13 cellular contexts compared by ENCODE assay signal in genomic region chr2:239315308-239315707, GRCh38.
DNase-seq lines count a peak whose midpoint lies in the region; ATAC-seq and TF ChIP-seq lines count a peak whose summit lies in the region.
"Had no signal": no experiment of that assay in that cellular context is flagged by ENCODE, and none has a peak within 500 bp of the region (broad histone marks: within the 10 kb centered on the region; RNA-seq: fewer than 3 reads in every experiment).

No MANE protein-coding gene starts in this region.

- CTCF ChIA-PET in activated CD8-positive, alpha-beta memory T cell treated with anti-CD3 and anti-CD28 coated beads, Interleukin-2, amount 10 ng/mL, durations not matched to agents 7 days and 5 days (lab: Charles Lee) = interaction anchor here (0.8 to 1.4 kb wide), 2 partner anchors 11 to 15 kb away, joined by 3 to 4 read pairs; no protein-coding TSS in a partner anchor

- peaks cover 12% of the 10 kb centered on the region for H3K36me3 Mint-ChIP-seq in activated CD8-positive, alpha-beta memory T cell treated with anti-CD3 and anti-CD28 coated beads, Interleukin-2, amount 10 ng/mL, durations not matched to agents 7 days and 5 days

- DNase-seq in activated CD8-positive, alpha-beta memory T cell treated with anti-CD3 and anti-CD28 coated beads, Interleukin-2, amount 10 ng/mL, durations not matched to agents 7 days and 5 days = peak; percentile 48
- DNase-seq in activated CD8-positive, alpha-beta memory T cell treated with anti-CD3 and anti-CD28 coated beads, Interleukin-2, amount 50 U/mL, for 48 hours = no peak
- DNase-seq in mesenchymal stem cell (no peak), vagina (ENCODE audit: extremely low spot score in 2 of 2) (no peak), cerebellar nuclear complex (lab: John Stamatoyannopoulos, UW) (no peak), mesendoderm (no peak)
- DNase-seq: activated naive CD8-positive, alpha-beta T cell treated with anti-CD3 and anti-CD28 coated beads, Interleukin-2, amount 10 ng/mL, durations not matched to agents 7 days and 5 days; GDM1; NCI-H1417 treated with DMSO at 0.1 percent for 48 hours; stimulated activated CD4-positive, alpha-beta T cell treated with anti-CD3 and anti-CD28 coated beads, Interleukin-15, amount 100 ng/mL, for 24 hours had no signal

- peak overlapping the region; percentile 0 for H3K27ac Mint-ChIP-seq in activated CD8-positive, alpha-beta memory T cell treated with anti-CD3 and anti-CD28 coated beads, Interleukin-2, amount 10 ng/mL, durations not matched to agents 7 days and 5 days
- H3K27ac Mint-ChIP-seq: activated naive CD8-positive, alpha-beta T cell treated with anti-CD3 and anti-CD28 coated beads, Interleukin-2, amount 10 ng/mL, durations not matched to agents 7 days and 5 days; WTC11 had no signal

- H3K9me3 Mint-ChIP-seq in activated CD8-positive, alpha-beta memory T cell treated with anti-CD3 and anti-CD28 coated beads, Interleukin-2, amount 10 ng/mL, durations not matched to agents 7 days and 5 days (ENCODE audit: low read depth) = peaks cover 2% of the 10 kb centered on the region

- intact Hi-C loops in vagina (cut with DNase I) = loop anchor here (10.0 kb wide), 1 partner anchor 91 kb away; no protein-coding TSS in a partner anchor

- H4K8ac ChIP-seq in mesenchymal stem cell (ENCODE audit: low read length) (no peak overlapping the region), mesendoderm (ENCODE audit: low read depth, low read length) (no peak overlapping the region)

- peak overlapping the region; percentile 59 for H2AK5ac ChIP-seq in mesenchymal stem cell (ENCODE audit: low read length, severe bottlenecking)
- H2AK5ac ChIP-seq in mesendoderm (ENCODE audit: low read length) = no peak overlapping the region

- H3K79me2 ChIP-seq in mesendoderm (ENCODE audit: control insufficient read depth, insufficient read depth, low read length) = peaks cover 20% of the 10 kb centered on the region

- peaks cover 41% of the 10 kb centered on the region for H3K4me1 Mint-ChIP-seq in activated CD8-positive, alpha-beta memory T cell treated with anti-CD3 and anti-CD28 coated beads, Interleukin-2, amount 10 ng/mL, durations not matched to agents 7 days and 5 days

- no peaks in the 10 kb centered on the region for H3K27me3 Mint-ChIP-seq in activated CD8-positive, alpha-beta memory T cell treated with anti-CD3 and anti-CD28 coated beads, Interleukin-2, amount 10 ng/mL, durations not matched to agents 7 days and 5 days
- H3K27me3 Mint-ChIP-seq: activated naive CD8-positive, alpha-beta T cell treated with anti-CD3 and anti-CD28 coated beads, Interleukin-2, amount 10 ng/mL, durations not matched to agents 7 days and 5 days had no signal

- no peak overlapping the region for H3K18ac ChIP-seq in mesenchymal stem cell (ENCODE audit: low read depth in 1 of 2, low read length in 2 of 2)
- H3K18ac ChIP-seq in mesendoderm (ENCODE audit: low read length) = no peak overlapping the region

- no peak overlapping the region for H3K23ac ChIP-seq in mesenchymal stem cell (ENCODE audit: low read length in 2 of 2)
- H3K23ac ChIP-seq in mesendoderm (ENCODE audit: low read length) = no peak overlapping the region

- H2BK120ac ChIP-seq in mesenchymal stem cell (ENCODE audit: low read depth, low read length) (no peak overlapping the region), mesendoderm (ENCODE audit: low read depth, low read length) (no peak overlapping the region)

- no peak overlapping the region for H3K4ac ChIP-seq in mesenchymal stem cell (ENCODE audit: low read depth in 1 of 2, low read length in 2 of 2)
- no peak overlapping the region for H3K4ac ChIP-seq in mesendoderm (ENCODE audit: low read depth, low read length)

- 93% methylated on average over 10 of the region's 10 CpGs for WGBS in mesenchymal stem cell
- no CpG with 5 or more reads among the region's 10 CpGs for WGBS in mesendoderm (ENCODE audit: extremely low coverage, insufficient coverage, low lambda C conversion rate)

- no peak overlapping the region for H3K9ac ChIP-seq in mesenchymal stem cell (ENCODE audit: low read length)
- no peak overlapping the region for H3K9ac ChIP-seq in stomach smooth muscle (ENCODE audit: low read length in 2 of 2)
- no peak overlapping the region for H3K9ac ChIP-seq in mesendoderm (ENCODE audit: low read length)

- H4K91ac ChIP-seq in mesenchymal stem cell (ENCODE audit: low read length) = no peak overlapping the region

- H3K4me1 ChIP-seq in mesenchymal stem cell (ENCODE audit: control insufficient read depth, insufficient read depth, low read depth, low read length) (peaks cover 18% of the 10 kb centered on the region), stomach smooth muscle (ENCODE audit: control insufficient read depth, insufficient read depth, low read length) (peaks cover 74% of the 10 kb centered on the region), vagina (peaks cover 44% of the 10 kb centered on the region), mesendoderm (ENCODE audit: control insufficient read depth, low read depth, low read length) (no peaks in the 10 kb centered on the region)

- H2AFZ ChIP-seq in mesenchymal stem cell (ENCODE audit: low read depth, low read length) = no peak overlapping the region

- H2BK12ac ChIP-seq in mesenchymal stem cell (ENCODE audit: low read length in 2 of 2) = no peak overlapping the region

- no peak overlapping the region for H3K56ac ChIP-seq in mesendoderm (ENCODE audit: low read length)

- H3K4me3 Mint-ChIP-seq in activated CD8-positive, alpha-beta memory T cell treated with anti-CD3 and anti-CD28 coated beads, Interleukin-2, amount 10 ng/mL, durations not matched to agents 7 days and 5 days = no peak overlapping the region
- H3K4me3 Mint-ChIP-seq: activated naive CD8-positive, alpha-beta T cell treated with anti-CD3 and anti-CD28 coated beads, Interleukin-2, amount 10 ng/mL, durations not matched to agents 7 days and 5 days; WTC11 had no signal

- H3K79me1 ChIP-seq in mesenchymal stem cell (replicated peaks; ENCODE audit: low read length, poor library complexity, severe bottlenecking) (peaks cover 61% of the 10 kb centered on the region), mesendoderm (ENCODE audit: low read length) (peaks cover 18% of the 10 kb centered on the region)

- no peak for TF ChIP-seq CTCF in vagina (IDR thresholded peaks at IDR 0.05)

- H2BK15ac ChIP-seq in mesenchymal stem cell (ENCODE audit: low read depth, poor library complexity, severe bottlenecking) = no peak overlapping the region
- H2BK15ac ChIP-seq in mesendoderm (replicated peaks; ENCODE audit: low read depth) = no peak overlapping the region

- peak; percentile 69 for ATAC-seq in activated CD8-positive, alpha-beta memory T cell treated with anti-CD3 and anti-CD28 coated beads, Interleukin-2, amount 10 ng/mL, durations not matched to agents 7 days and 5 days
- peak; percentile 61 for ATAC-seq in HG03571 (IDR thresholded peaks at IDR 0.05; ENCODE audit: unreplicated experiment)
- ATAC-seq: WTC11 had no signal

- H3K4me3 ChIP-seq in mesenchymal stem cell (ENCODE audit: insufficient read depth in 1 of 2, low read depth in 1 of 2, low read length in 2 of 2) (no peak overlapping the region), stomach smooth muscle (ENCODE audit: low read length in 2 of 2) (no peak overlapping the region), vagina (no peak overlapping the region), mesendoderm (ENCODE audit: low read length) (no peak overlapping the region)

- H3K27ac ChIP-seq in mesenchymal stem cell (ENCODE audit: low read length, poor library complexity, severe bottlenecking) (no peak overlapping the region), stomach smooth muscle (ENCODE audit: low read length) (peak overlapping the region; percentile 31), vagina (no peak overlapping the region), mesendoderm (ENCODE audit: low read depth, low read length) (no peak overlapping the region)

- no peak overlapping the region for H3K14ac ChIP-seq in mesenchymal stem cell (ENCODE audit: low read length in 2 of 2)

- no peak for TF ChIP-seq POLR2A in vagina (IDR thresholded peaks at IDR 0.05)

- H3K27me3 ChIP-seq in mesenchymal stem cell (ENCODE audit: control insufficient read depth in 1 of 2, insufficient read depth in 1 of 2, low read length in 2 of 2) (no peaks in the 10 kb centered on the region), stomach smooth muscle (ENCODE audit: control insufficient read depth in 1 of 2, insufficient read depth in 2 of 2, low read length in 2 of 2) (no peaks in the 10 kb centered on the region), vagina (no peaks in the 10 kb centered on the region), mesendoderm (ENCODE audit: insufficient read depth, low read length, poor library complexity) (no peaks in the 10 kb centered on the region)

- H4K5ac ChIP-seq in mesendoderm (ENCODE audit: low read length) = no peak overlapping the region

- H3K4me2 ChIP-seq in mesenchymal stem cell (ENCODE audit: low read length, poor library complexity, severe bottlenecking) (no peak overlapping the region), mesendoderm (ENCODE audit: low read length) (no peak overlapping the region)

- H3K36me3 ChIP-seq in mesenchymal stem cell (ENCODE audit: control insufficient read depth in 1 of 2, insufficient read depth in 2 of 2, low read depth in 1 of 2, low read length in 2 of 2) (peaks cover 0 to 28% of the 10 kb centered on the region in 2 experiments), stomach smooth muscle (ENCODE audit: control insufficient read depth in 2 of 2, insufficient read depth in 2 of 2, low read length in 2 of 2) (no peaks in the 10 kb centered on the region), vagina (no peaks in the 10 kb centered on the region), mesendoderm (ENCODE audit: control insufficient read depth, insufficient read depth, low read length) (no peaks in the 10 kb centered on the region)

- peaks cover 9% of the 10 kb centered on the region for H3K9me3 ChIP-seq in mesenchymal stem cell (ENCODE audit: control insufficient read depth, low read length)
- no peaks in the 10 kb centered on the region for H3K9me3 ChIP-seq in stomach smooth muscle (ENCODE audit: control insufficient read depth in 2 of 2, low read length in 2 of 2)
- no peaks in the 10 kb centered on the region for H3K9me3 ChIP-seq in vagina

- H2BK5ac ChIP-seq in mesenchymal stem cell (ENCODE audit: low read depth, low read length, poor library complexity, severe bottlenecking) (no peak overlapping the region), mesendoderm (ENCODE audit: low read length) (no peak overlapping the region)
